ENCODE assay signal across 25 cellular contexts in genomic region chr3:15220056-15220455, GRCh38. TPM values are rescaled to one million over a fixed set of nuclear protein-coding genes. Genes with fewer than 3 reads are reported as not detected.
DNase-seq lines count a peak whose midpoint lies in the region; ATAC-seq, FAIRE-seq and TF ChIP-seq lines count a peak whose summit lies in the region.
"Had no signal": no experiment of that assay in that cellular context is flagged by ENCODE, and none has a peak within 500 bp of the region (broad histone marks: within the 10 kb centered on the region; RNA-seq: fewer than 3 reads in every experiment).

No MANE protein-coding gene starts in this region.

- H3K27ac ChIP-seq in epithelial cell of prostate: peak overlapping the region; percentile 11
- H3K27ac ChIP-seq in tibial nerve: no peak overlapping the region
- peak overlapping the region in 2 of 59 donors; percentile 14 to 25 for H3K27ac ChIP-seq in dorsolateral prefrontal cortex
- H3K27ac ChIP-seq: 22Rv1, BLaER1, C4-2B had no signal

- no peak for DNase-seq in activated naive CD4-positive, alpha-beta T cell treated with anti-CD3 and anti-CD28 coated beads, Interleukin-2, amount 50 U/mL, for 72 hours (ENCODE audit: low spot score in 2 of 2)
- DNase-seq in bronchial epithelial cell (ENCODE audit: low read depth) (peak; percentile 59), epithelial cell of prostate (ENCODE audit: low read depth, low spot score) (no peak), memory B cell (ENCODE audit: low spot score in 2 of 2) (no peak), DMS79 treated with DMSO at 0.1 percent for 48 hours (lab: John Stamatoyannopoulos, UW) (no peak), tibial nerve (ENCODE audit: low spot score in 2 of 2) (no peak), dorsolateral prefrontal cortex (no peak)
- DNase-seq: Caco-2; CD4-positive, CD25-positive, alpha-beta regulatory T cell; CD8-positive, alpha-beta T cell; DMS153; EL; GDM1; GOT3; HFFc6 had no signal

- no peak for TF ChIP-seq EP300 in tibial nerve (IDR thresholded peaks at IDR 0.05)

- no peak overlapping the region for H3K4me3 Mint-ChIP-seq in activated naive CD4-positive, alpha-beta T cell treated with anti-CD3 and anti-CD28 coated beads, Interleukin-2, amount 50 U/mL, for 24 hours
- H3K4me3 Mint-ChIP-seq in memory B cell: no peak overlapping the region
- H3K4me3 Mint-ChIP-seq: B cell; CD4-positive, CD25-positive, alpha-beta regulatory T cell; CD8-positive, alpha-beta T cell; HFFc6 had no signal

- no peak for TF ChIP-seq POLR2A in tibial nerve (IDR thresholded peaks at IDR 0.05)

- H3K36me3 Mint-ChIP-seq in activated naive CD4-positive, alpha-beta T cell treated with anti-CD3 and anti-CD28 coated beads, Interleukin-2, amount 50 U/mL, for 24 hours: peaks cover 24% of the 10 kb centered on the region
- peaks cover 5 to 28% of the 10 kb centered on the region in 2 donors for H3K36me3 Mint-ChIP-seq in activated naive CD4-positive, alpha-beta T cell treated with anti-CD3 and anti-CD28 coated beads, Interleukin-2, amount 50 U/mL, for 72 hours
- peaks cover 25% of the 10 kb centered on the region for H3K36me3 Mint-ChIP-seq in memory B cell

- peaks cover 34% of the 10 kb centered on the region for H3K4me1 Mint-ChIP-seq in activated naive CD4-positive, alpha-beta T cell treated with anti-CD3 and anti-CD28 coated beads, Interleukin-2, amount 50 U/mL, for 24 hours
- H3K4me1 Mint-ChIP-seq in memory B cell: peaks cover 12% of the 10 kb centered on the region

- H3K27me3 Mint-ChIP-seq in activated naive CD4-positive, alpha-beta T cell treated with anti-CD3 and anti-CD28 coated beads, Interleukin-2, amount 50 U/mL, for 24 hours: no peaks in the 10 kb centered on the region
- H3K27me3 Mint-ChIP-seq in memory B cell: no peaks in the 10 kb centered on the region
- H3K27me3 Mint-ChIP-seq: B cell; CD4-positive, CD25-positive, alpha-beta regulatory T cell had no signal

- no peak for ATAC-seq in activated naive CD4-positive, alpha-beta T cell treated with anti-CD3 and anti-CD28 coated beads, Interleukin-2, amount 50 U/mL, for 72 hours
- ATAC-seq in memory B cell (ENCODE audit: low read depth): no peak
- ATAC-seq: CD8-positive, alpha-beta T cell had no signal

- H3K27me3 ChIP-seq in bronchial epithelial cell (ENCODE audit: control insufficient read depth, insufficient read depth, low read length) (no peaks in the 10 kb centered on the region), tibial nerve (no peaks in the 10 kb centered on the region), dorsolateral prefrontal cortex (no peaks in the 10 kb centered on the region)
- H3K27me3 ChIP-seq: BLaER1 had no signal

- WGBS in tibial nerve, 2 donors: 87 to 91% methylated on average over 8 of the region's 8 CpGs

- peak overlapping the region; percentile 46 for H3K27ac Mint-ChIP-seq in activated naive CD4-positive, alpha-beta T cell treated with anti-CD3 and anti-CD28 coated beads, Interleukin-2, amount 50 U/mL, for 24 hours
- no peak overlapping the region for H3K27ac Mint-ChIP-seq in activated naive CD4-positive, alpha-beta T cell treated with anti-CD3 and anti-CD28 coated beads, Interleukin-2, amount 50 U/mL, for 72 hours
- H3K27ac Mint-ChIP-seq in memory B cell: peak overlapping the region; percentile 74
- H3K27ac Mint-ChIP-seq: B cell; CD8-positive, alpha-beta T cell; HFFc6 had no signal

- H3K4me3 ChIP-seq in bronchial epithelial cell (ENCODE audit: low read depth, low read length): no peak overlapping the region
- H3K4me3 ChIP-seq in tibial nerve: no peak overlapping the region
- H3K4me3 ChIP-seq in dorsolateral prefrontal cortex: no peak overlapping the region
- H3K4me3 ChIP-seq: BLaER1, HAP-1 had no signal

- H3K36me3 ChIP-seq in bronchial epithelial cell (ENCODE audit: control insufficient read depth, insufficient read depth, low read length) (peaks cover 8% of the 10 kb centered on the region), tibial nerve (peaks cover 3 to 90% (median 27%) of the 10 kb centered on the region in 3 donors)

- intact Hi-C loops in dorsolateral prefrontal cortex (cut with DNase I): no loop called here

- no peak for FAIRE-seq in bronchial epithelial cell (lab: Jason Lieb, UNC)
- FAIRE-seq: A204.1, GM12891, GM18507, H54 had no signal

- H3K9me3 Mint-ChIP-seq in activated naive CD4-positive, alpha-beta T cell treated with anti-CD3 and anti-CD28 coated beads, Interleukin-2, amount 50 U/mL, for 24 hours: no peaks in the 10 kb centered on the region
- no peaks in the 10 kb centered on the region for H3K9me3 Mint-ChIP-seq in activated naive CD4-positive, alpha-beta T cell treated with anti-CD3 and anti-CD28 coated beads, Interleukin-2, amount 50 U/mL, for 72 hours
- no peaks in the 10 kb centered on the region for H3K9me3 Mint-ChIP-seq in memory B cell
- H3K9me3 Mint-ChIP-seq: CD4-positive, CD25-positive, alpha-beta regulatory T cell; CD8-positive, alpha-beta T cell; HFFc6 had no signal

- TF ChIP-seq CTCF in bronchial epithelial cell (IDR thresholded peaks at IDR 0.05; ENCODE audit: insufficient read depth, low read length, severe bottlenecking) (no peak), tibial nerve (IDR thresholded peaks at IDR 0.05) (no peak), dorsolateral prefrontal cortex (IDR thresholded peaks at IDR 0.05 in 54 of 56, conservative IDR thresholded peaks at IDR 0.05 in 2 of 56; ENCODE audit: low read depth in 1 of 56, partially characterized antibody in 56 of 56) (no peak)

- H3K4me1 ChIP-seq in tibial nerve: peaks cover 0 to 33% (median 0%) of the 10 kb centered on the region in 4 donors
- H3K4me1 ChIP-seq: Caco-2 had no signal

- H3K9me3 ChIP-seq in tibial nerve: no peaks in the 10 kb centered on the region
- H3K9me3 ChIP-seq: BLaER1, Caco-2, HAP-1 had no signal

RNA-seq across cellular contexts. Expression of gene CAPN7, which starts 14.0 kb away (rescaled TPM):
- total RNA-seq in activated naive CD4-positive, alpha-beta T cell treated with anti-CD3 and anti-CD28 coated beads, Interleukin-2, amount 50 U/mL, for 72 hours: 10 to 100 TPM; 25.4 to 35.0 TPM
- total RNA-seq in bronchial epithelial cell (34.2 and 35.8 TPM in 2 replicates), tibial nerve (10 to 100 TPM; 57.9 to 82.0 (median 74.2) TPM), dorsolateral prefrontal cortex (10 to 100 TPM; 33.3 to 71.8 (median 46.0) TPM)

Comparison
In these comparisons a context has a peak if more than half of its experiments do, and no peak if none do; other contexts are left out.
1. H3K27ac Mint-ChIP-seq: peak in activated naive CD4-positive, alpha-beta T cell treated with anti-CD3 and anti-CD28 coated beads, Interleukin-2, amount 50 U/mL, for 24 hours (single experiment) and memory B cell (single experiment); none in activated naive CD4-positive, alpha-beta T cell treated with anti-CD3 and anti-CD28 coated beads, Interleukin-2, amount 50 U/mL, for 72 hours (0 of 2).